In genomic region chr7:155956977-155957376, GRCh38 we compare ENCODE assay signal across 29 cellular contexts.
"Had no signal": no experiment of that assay in that cellular context is flagged by ENCODE, and none has a peak within 500 bp of the region (broad histone marks: within the 10 kb centered on the region; RNA-seq: fewer than 3 reads in every experiment).

No MANE protein-coding gene starts in this region.

- DNase-seq: hypothalamus; immature natural killer cell; kidney; left colon; lower lobe of right lung; mammary epithelial cell; mesenchymal stem cell; naive thymus-derived CD8-positive, alpha-beta T cell; occipital lobe; psoas muscle; right cardiac atrium; stimulated activated CD4-positive, alpha-beta T cell treated with anti-CD3 and anti-CD28 coated beads, Interleukin-1b, Interleukin-23, amount 100 ng/mL, for 48 hours; stimulated activated CD4-positive, alpha-beta T cell treated with anti-CD3 and anti-CD28 coated beads, Interleukin-2, amount 100 ng/mL, for 48 hours; stimulated activated CD4-positive, alpha-beta T cell treated with anti-CD3 and anti-CD28 coated beads, Interleukin-4, amount 100 ng/mL, for 4 hours; stimulated activated CD8-positive, alpha-beta memory T cell treated with anti-CD3 and anti-CD28 coated beads, Interleukin-4, amount 100 ng/mL, for 48 hours; stimulated activated naive CD4-positive, alpha-beta T cell treated with Interleukin-2 at 50 U/mL for 16 hours; stimulated activated naive CD8-positive, alpha-beta T cell treated with anti-CD3 and anti-CD28 coated beads, Interleukin-15, amount 100 ng/mL, for 72 hours; substantia nigra; uterus had no signal

- H3K4me1 Mint-ChIP-seq: immature natural killer cell; nephron; neural crest cell; stimulated activated memory B cell treated with anti-CD40 and anti-IgM and Interleukin-4, amounts not matched to agents 10 μg/mL and 1 μg/mL and 100 μg/mL, for 72 hours had no signal

- FAIRE-seq: islet of Langerhans, kidney had no signal

- H3K27ac ChIP-seq: left lung, lower lobe of right lung, neutrophil, parathyroid adenoma, psoas muscle, tibial nerve, uterus had no signal

- H3K4me3 ChIP-seq: left lung, lower lobe of right lung, psoas muscle, smooth muscle cell, tibial nerve, uterus had no signal

- H3K36me3 ChIP-seq: left lung, lower lobe of right lung, neutrophil, tibial nerve, uterus had no signal

- ATAC-seq: left colon; left lung; lower lobe of right lung; naive thymus-derived CD8-positive, alpha-beta T cell; psoas muscle; right cardiac atrium; stimulated activated memory B cell treated with anti-CD40 and anti-IgM and Interleukin-4, amounts not matched to agents 10 μg/mL and 1 μg/mL and 100 μg/mL, for 72 hours; stimulated activated naive CD8-positive, alpha-beta T cell treated with anti-CD3 and anti-CD28 coated beads, Interleukin-15, amount 100 ng/mL, for 72 hours had no signal

- H3K36me3 Mint-ChIP-seq: immature natural killer cell; naive thymus-derived CD8-positive, alpha-beta T cell; stimulated activated memory B cell treated with anti-CD40 and anti-IgM and Interleukin-4, amounts not matched to agents 10 μg/mL and 1 μg/mL and 100 μg/mL, for 72 hours; type B pancreatic cell had no signal

- H3K9me3 Mint-ChIP-seq: immature natural killer cell; naive thymus-derived CD8-positive, alpha-beta T cell; nephron; neural crest cell; stimulated activated memory B cell treated with anti-CD40 and anti-IgM and Interleukin-4, amounts not matched to agents 10 μg/mL and 1 μg/mL and 100 μg/mL, for 72 hours; stimulated activated naive CD8-positive, alpha-beta T cell treated with anti-CD3 and anti-CD28 coated beads, Interleukin-15, amount 100 ng/mL, for 72 hours; type B pancreatic cell had no signal

- H3K27me3 ChIP-seq: neutrophil, tibial nerve, uterus had no signal

- H3K4me2 ChIP-seq: smooth muscle cell had no signal

- H3K9me3 ChIP-seq: left lung, lower lobe of right lung, neutrophil, psoas muscle, tibial nerve, uterus had no signal

- H3K4me3 Mint-ChIP-seq: immature natural killer cell; naive thymus-derived CD8-positive, alpha-beta T cell; nephron; neural crest cell; stimulated activated memory B cell treated with anti-CD40 and anti-IgM and Interleukin-4, amounts not matched to agents 10 μg/mL and 1 μg/mL and 100 μg/mL, for 72 hours; stimulated activated naive CD8-positive, alpha-beta T cell treated with anti-CD3 and anti-CD28 coated beads, Interleukin-15, amount 100 ng/mL, for 72 hours; type B pancreatic cell had no signal

- H3K4me1 ChIP-seq: left lung, lower lobe of right lung, parathyroid adenoma, psoas muscle, tibial nerve, uterus had no signal

- H3K27ac Mint-ChIP-seq: immature natural killer cell; naive thymus-derived CD8-positive, alpha-beta T cell; nephron; stimulated activated memory B cell treated with anti-CD40 and anti-IgM and Interleukin-4, amounts not matched to agents 10 μg/mL and 1 μg/mL and 100 μg/mL, for 72 hours; stimulated activated naive CD8-positive, alpha-beta T cell treated with anti-CD3 and anti-CD28 coated beads, Interleukin-15, amount 100 ng/mL, for 72 hours; type B pancreatic cell had no signal
